Comparison of ENCODE assay signal across 8 cellular contexts in the genomic region with DNA sequence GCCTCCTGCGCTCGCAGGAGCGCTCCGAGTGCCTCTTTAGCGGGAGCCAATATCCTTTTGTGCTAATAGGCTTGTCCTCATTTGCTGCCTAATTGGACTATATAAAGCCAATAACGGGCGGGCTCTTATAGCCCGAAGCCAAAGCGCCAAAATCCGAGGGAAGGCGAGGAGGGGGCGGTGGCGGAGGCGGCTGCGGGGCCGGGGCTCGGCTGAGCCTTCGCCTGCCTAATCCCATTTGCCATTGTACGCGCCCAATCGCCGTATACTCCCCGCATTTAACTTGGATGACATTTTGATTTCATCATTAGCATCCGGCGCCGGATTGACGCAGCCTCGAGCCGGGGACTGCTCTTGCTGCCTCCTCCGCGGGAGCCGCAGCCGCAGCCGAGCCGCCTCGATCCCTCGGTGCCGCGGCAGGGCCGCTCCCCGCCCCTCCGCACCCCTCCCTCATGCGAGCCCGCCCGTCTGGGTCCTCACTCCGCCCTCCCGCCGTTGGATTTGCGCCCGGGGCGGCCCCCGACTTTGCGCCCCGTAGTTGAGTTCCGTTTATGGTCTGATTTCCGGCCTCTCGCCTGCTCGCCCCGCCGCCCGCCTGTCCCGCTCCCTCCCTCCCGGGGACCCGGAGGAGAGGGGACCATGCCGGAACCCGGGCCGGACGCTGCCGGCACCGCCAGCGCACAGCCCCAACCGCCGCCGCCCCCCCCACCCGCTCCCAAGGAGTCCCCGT. TPM values are rescaled to one million over a fixed set of nuclear protein-coding genes. Genes with fewer than 3 reads are reported as not detected.
DNase-seq lines count a peak whose midpoint lies in the region; ATAC-seq, FAIRE-seq and TF ChIP-seq lines count a peak whose summit lies in the region.

TSS of gene HMX3 (plus strand) at position 556 of the 727 bp plus-strand sequence. CDS start at position 637, 81 bp downstream.

- H3K27ac Mint-ChIP-seq in MCF 10A (ENCODE audit: low read depth, unreplicated experiment) (no peak within 1 kb of the TSS), astrocyte (ENCODE audit: unreplicated experiment) (no peak within 1 kb of the TSS), nephron (no peak within 1 kb of the TSS)

- no peak for FAIRE-seq in astrocyte (lab: Jason Lieb, UNC)

- H3K9ac ChIP-seq in astrocyte (ENCODE audit: low read length), result no peak within 1 kb of the TSS

- H3K4me3 ChIP-seq in breast epithelium, result peak within 1 kb of the TSS; percentile 28 to 68 (median 38)
- no peak within 1 kb of the TSS for H3K4me3 ChIP-seq in astrocyte (ENCODE audit: insufficient read depth, low read depth, low read length)

- intact Hi-C loops in breast epithelium (cut with DNase I; ENCODE audit: low total_unique reads) (loop anchor here (10.0 kb wide), 1 partner anchor 419 kb away; no protein-coding TSS in a partner anchor), MCF 10A (cut with micrococcal nuclease) (no loop called here)

- TF ChIP-seq CTCF in breast epithelium (IDR thresholded peaks at IDR 0.05), result no peak
- no peak for TF ChIP-seq CTCF in MCF 10A (IDR thresholded peaks at IDR 0.05; ENCODE audit: unreplicated experiment)
- no peak for TF ChIP-seq CTCF in astrocyte (IDR thresholded peaks at IDR 0.05; ENCODE audit: insufficient read depth, low read depth, low read length)
- TF ChIP-seq CTCF in nephron (IDR thresholded peaks at IDR 0.05; ENCODE audit: unreplicated experiment in 3 of 3), result no peak

- no peak within 1 kb of the TSS for H3K4me3 Mint-ChIP-seq in MCF 10A (ENCODE audit: unreplicated experiment)
- no peak within 1 kb of the TSS for H3K4me3 Mint-ChIP-seq in astrocyte (ENCODE audit: unreplicated experiment)
- peak within 1 kb of the TSS; percentile 47 to 80 (median 67) for H3K4me3 Mint-ChIP-seq in nephron

- no peak for TF ChIP-seq POLR2A in breast epithelium (IDR thresholded peaks at IDR 0.05)

- H3K36me3 Mint-ChIP-seq in MCF 10A (ENCODE audit: insufficient read depth, unreplicated experiment) (no peaks in the 10 kb centered on the region), astrocyte (ENCODE audit: low read depth, unreplicated experiment) (peaks cover 6% of the 10 kb centered on the region), nephron (ENCODE audit: low read depth) (no peaks in the 10 kb centered on the region)

- no peak within 1 kb of the TSS for H3K27ac ChIP-seq in breast epithelium
- no peak within 1 kb of the TSS for H3K27ac ChIP-seq in astrocyte (ENCODE audit: low read depth, low read length)

- peaks cover 10 to 16% of the 10 kb centered on the region in 2 donors for H3K4me1 ChIP-seq in breast epithelium
- H3K4me1 ChIP-seq in astrocyte (ENCODE audit: insufficient read depth, low read length), result no peaks in the 10 kb centered on the region

- H3K9me3 Mint-ChIP-seq in MCF 10A (ENCODE audit: unreplicated experiment) (no peaks in the 10 kb centered on the region), astrocyte (ENCODE audit: unreplicated experiment) (peaks cover 23% of the 10 kb centered on the region), nephron (no peaks in the 10 kb centered on the region)

- H3K4me2 ChIP-seq in astrocyte (ENCODE audit: low read length), result peak within 1 kb of the TSS; percentile 62

- CTCF ChIA-PET in MCF 10A (lab: Yijun Ruan, JAX), result no interaction called here

- DNase-seq in breast epithelium (ENCODE audit: low spot score in 2 of 2), result no peak
- no peak for DNase-seq in MCF 10A (ENCODE audit: unreplicated experiment)
- peak; percentile 19 for DNase-seq in NCI-H748 treated with DMSO at 0.1 percent for 48 hours (lab: John Stamatoyannopoulos, UW)
- DNase-seq in astrocyte (ENCODE audit: low read depth), result no peak
- DNase-seq in pons (ENCODE audit: low spot score), result no peak
- no peak for DNase-seq in HPDE6-E6E7 (ENCODE audit: extremely low spot score)

- no TSS peak for BruUV-seq in MCF 10A (replicated peaks; lab: Mats Ljungman, UMichigan)

- H3K27me3 ChIP-seq in breast epithelium (peaks cover 23 to 99% of the 10 kb centered on the region in 2 donors), astrocyte (ENCODE audit: insufficient read depth, low read length) (peaks cover 92% of the 10 kb centered on the region)

- H3K27me3 Mint-ChIP-seq in MCF 10A (ENCODE audit: insufficient read depth, unreplicated experiment) (peaks cover 50% of the 10 kb centered on the region), astrocyte (ENCODE audit: low read depth, unreplicated experiment) (peaks cover 77% of the 10 kb centered on the region), nephron (ENCODE audit: low read depth) (peaks cover 97% of the 10 kb centered on the region)

- H3K9me3 ChIP-seq in breast epithelium, result no peaks in the 10 kb centered on the region
- H3K9me3 ChIP-seq in astrocyte (ENCODE audit: insufficient read depth, low read depth, low read length), result peaks cover 4% of the 10 kb centered on the region

- H3K79me2 ChIP-seq in astrocyte (ENCODE audit: insufficient read depth, low read length), result no peaks in the 10 kb centered on the region

- POLR2A ChIA-PET in MCF 10A (lab: Yijun Ruan, JAX), result no interaction called here

- H4K20me1 ChIP-seq in astrocyte (ENCODE audit: insufficient read depth, low read length), result peaks cover 22% of the 10 kb centered on the region

- H3K4me1 Mint-ChIP-seq in MCF 10A (ENCODE audit: insufficient read depth, unreplicated experiment), result peaks cover 12% of the 10 kb centered on the region
- H3K4me1 Mint-ChIP-seq in astrocyte (ENCODE audit: low read depth, unreplicated experiment), result peaks cover 7% of the 10 kb centered on the region
- peaks cover 43% of the 10 kb centered on the region for H3K4me1 Mint-ChIP-seq in nephron

- no peak for ATAC-seq in HG02642 (IDR thresholded peaks at IDR 0.05; ENCODE audit: poor library complexity, unreplicated experiment)

- H2AFZ ChIP-seq in astrocyte (ENCODE audit: low read depth, low read length), result peak within 1 kb of the TSS; percentile 52

- H3K36me3 ChIP-seq in breast epithelium, result no peaks in the 10 kb centered on the region
- no peaks in the 10 kb centered on the region for H3K36me3 ChIP-seq in astrocyte (ENCODE audit: insufficient read depth, low read length)

RNA-seq across cellular contexts. Expression of gene HMX3, which starts in this region (rescaled TPM):
- total RNA-seq in breast epithelium (not detected), MCF 10A (2022) (not detected in 2 replicates), astrocyte (not detected in 2 replicates)

Comparison
In these comparisons a context has a peak if more than half of its experiments do, and no peak if none do; other contexts are left out.
1. H3K4me3 Mint-ChIP-seq: peak in nephron (3 of 3); none in MCF 10A (single experiment) and astrocyte (single experiment).